8 cellular contexts compared by ENCODE assay signal in the genomic region with DNA sequence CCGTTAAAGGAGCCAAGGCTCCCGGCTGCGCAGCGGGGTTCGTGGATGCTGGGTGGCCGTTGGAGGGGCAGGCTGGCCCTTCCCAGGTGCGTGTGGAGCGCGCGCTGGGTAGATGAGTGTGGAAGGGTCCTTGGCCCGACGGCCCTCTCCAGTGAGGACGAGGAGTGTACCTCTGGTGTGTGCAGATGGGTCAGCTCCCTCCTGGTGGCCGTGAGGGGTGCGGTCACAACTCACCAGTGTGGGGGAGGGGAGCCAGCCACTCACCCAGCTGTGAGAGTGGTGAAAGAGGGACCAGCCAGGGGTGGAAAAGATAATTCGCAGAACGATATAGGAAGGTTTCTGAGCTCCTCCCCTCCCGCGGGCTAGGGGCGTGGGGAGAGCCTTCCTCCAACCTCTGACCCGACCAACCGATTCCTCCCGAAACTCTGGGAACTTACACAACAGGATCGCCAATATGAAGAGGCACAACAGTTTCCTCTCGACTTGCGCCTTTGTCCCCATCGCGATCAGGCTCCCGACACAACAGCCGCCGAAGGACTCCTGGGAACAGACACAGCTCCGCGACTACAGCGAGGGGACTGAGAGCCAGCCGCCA. TPM values are rescaled to one million over a fixed set of nuclear protein-coding genes. Genes with fewer than 3 reads are reported as not detected.
DNase-seq lines count a peak whose midpoint lies in the region; ATAC-seq and TF ChIP-seq lines count a peak whose summit lies in the region.

A gene (minus strand): TSS at position 580 of the 595 bp plus-strand sequence. CDS start 79 bp downstream, at position 501.

- H3K9me3 Mint-ChIP-seq in Calu3 (ENCODE audit: low read depth, unreplicated experiment), result no peaks in the 10 kb centered on the region

- H3K4me3 ChIP-seq in skeletal muscle tissue (ENCODE audit: low read length in 3 of 3), result peak within 1 kb of the TSS; percentile 69 to 85 (median 81)

- in situ Hi-C loops in T47D (cut with HindIII; ENCODE audit: low pct_unique_long_range_greater_than_20kb, low sequenced_read_pairs), result no loop called here

- H3K4me3 Mint-ChIP-seq in Calu3 (ENCODE audit: low read depth, unreplicated experiment), result peak within 1 kb of the TSS; percentile 91

- DNase-seq in Calu3 (peak; percentile 85), NOMO-1 treated with dmso at 0.1 percent for 144 hours (lab: John Stamatoyannopoulos, UW; ENCODE audit: unreplicated experiment) (peak; percentile 70), T47D (ENCODE audit: low read depth in 1 of 2, low spot score in 1 of 2) (peak; percentile 53 to 70), iPS-NIHi11 (ENCODE audit: low spot score) (peak; percentile 69), HCEC 1CT (no peak)

- peak within 1 kb of the TSS; percentile 85 for H3K27ac ChIP-seq in skeletal muscle tissue (ENCODE audit: low read depth, low read length)

- H3K9ac ChIP-seq in skeletal muscle tissue (ENCODE audit: low read depth in 1 of 3, low read length in 3 of 3), result peak within 1 kb of the TSS; percentile 57 to 83 (median 67)

- H3K36me3 ChIP-seq in skeletal muscle tissue (ENCODE audit: control insufficient read depth in 3 of 3, insufficient read depth in 3 of 3, low read length in 3 of 3), result no peaks in the 10 kb centered on the region

- ATAC-seq in GM18909 (IDR thresholded peaks at IDR 0.05; ENCODE audit: poor library complexity, unreplicated experiment) (peak; percentile 46), HG03135 (IDR thresholded peaks at IDR 0.05; ENCODE audit: unreplicated experiment) (peak; percentile 57)

- peaks cover 59% of the 10 kb centered on the region for H3K4me1 Mint-ChIP-seq in Calu3 (ENCODE audit: low read depth, unreplicated experiment)

- TSS peak; percentile 60 for BruUV-seq in Calu3 (replicated peaks; lab: Mats Ljungman, UMichigan)

- peak; percentile 36 for TF ChIP-seq CTCF in Calu3 (IDR thresholded peaks at IDR 0.05; ENCODE audit: unreplicated experiment)

- peaks cover 6 to 25% (median 14%) of the 10 kb centered on the region in 3 donors for H3K4me1 ChIP-seq in skeletal muscle tissue (ENCODE audit: control insufficient read depth in 3 of 3, insufficient read depth in 3 of 3, low read length in 3 of 3)

- H3K27me3 ChIP-seq in skeletal muscle tissue (ENCODE audit: control insufficient read depth in 3 of 3, insufficient read depth in 3 of 3, low read length in 3 of 3), result peaks cover 8 to 23% (median 9%) of the 10 kb centered on the region in 3 donors

- no peaks in the 10 kb centered on the region for H3K27me3 Mint-ChIP-seq in Calu3 (ENCODE audit: unreplicated experiment)

- peaks cover 58% of the 10 kb centered on the region for H3K36me3 Mint-ChIP-seq in Calu3 (ENCODE audit: insufficient read depth, unreplicated experiment)

- intact Hi-C loops in Calu3 (cut with micrococcal nuclease; ENCODE audit: unreplicated experiment), result no loop called here

- CTCF ChIA-PET in Calu3 (lab: Charles Lee), result interaction anchor here (0.5 to 2.8 kb wide), 18 partner anchors 11 to 1515 kb away, joined by 3 to 35 read pairs (median 6); a partner anchor contains a TSS

- peak within 1 kb of the TSS; percentile 94 for H3K27ac Mint-ChIP-seq in Calu3 (ENCODE audit: unreplicated experiment)

- no peaks in the 10 kb centered on the region for H3K9me3 ChIP-seq in skeletal muscle tissue (ENCODE audit: control insufficient read depth in 3 of 3, low read length in 3 of 3)

RNA-seq across cellular contexts. Expression of the gene that starts here (rescaled TPM):
- total RNA-seq in Calu3 (2022) (157 and 173 TPM in 2 replicates), skeletal muscle tissue (10.4 TPM)

Comparison
In these comparisons a context has a peak if more than half of its experiments do, and no peak if none do; other contexts are left out.
1. RNA of the gene that starts here (total RNA-seq): 157 to 173 TPM in Calu3; 10.4 TPM in skeletal muscle tissue (single experiment); every median in the first group is over 10 times any median in the second.